ENCODE assay signal across 17 cellular contexts in genomic region chr2:202633470-202633869, GRCh38. TPM values are rescaled to one million over a fixed set of nuclear protein-coding genes. Genes with fewer than 3 reads are reported as not detected.
A peak's percentile ranks its signal among the peaks of the same experiment; 100 is the strongest.
DNase-seq lines count a peak whose midpoint lies in the region; ATAC-seq, FAIRE-seq and TF ChIP-seq lines count a peak whose summit lies in the region.
"Had no signal": no experiment of that assay in that cellular context is flagged by ENCODE, and none has a peak within 500 bp of the region (broad histone marks: within the 10 kb centered on the region; RNA-seq: fewer than 3 reads in every experiment).

No MANE protein-coding gene starts in this region.

- H3K4me3 ChIP-seq in DOHH2 (ENCODE audit: low read length) (no peak overlapping the region), K562 (no peak overlapping the region), neural cell (ENCODE audit: low read length) (no peak overlapping the region)

- H3K4me1 ChIP-seq in DOHH2 (ENCODE audit: control insufficient read depth, low read length): peaks cover 30% of the 10 kb centered on the region
- peaks cover 8 to 10% of the 10 kb centered on the region in 2 experiments; a peak in 4 of 5 replicates for H3K4me1 ChIP-seq in K562 (replicated peaks in 1 of 2; ENCODE audit: control insufficient read depth in 2 of 2, insufficient read depth in 2 of 2, low read length in 2 of 2)

- H3K9ac ChIP-seq in K562 (ENCODE audit: insufficient read depth in 1 of 2, low read depth in 2 of 2, low read length in 2 of 2) (no peak overlapping the region), neural cell (ENCODE audit: low read length) (no peak overlapping the region)

- no peak for TF ChIP-seq RAD21 in K562 (CRISPR knock-in tag; conservative IDR thresholded peaks at IDR 0.05 in 1 of 2, IDR thresholded peaks at IDR 0.05 in 1 of 2)
- TF ChIP-seq RAD21 in neural cell (conservative IDR thresholded peaks at IDR 0.05): no peak

- DNase-seq in activated CD4-positive, alpha-beta T cell treated with anti-CD3 and anti-CD28 coated beads, Interleukin-2, amount 10 ng/mL, durations not matched to agents 24 days and 14 days: no peak
- no peak for DNase-seq in activated CD4-positive, alpha-beta T cell treated with anti-CD3 and anti-CD28 coated beads, Interleukin-2, amount 10 ng/mL, durations not matched to agents 7 days and 5 days
- DNase-seq in K562 (ENCODE audit: extremely low read depth in 1 of 4, low spot score in 3 of 4) (peak in 1 of 4 experiments; percentile 6), Kasumi-1 (lab: John Stamatoyannopoulos, UW) (no peak), midbrain (lab: John Stamatoyannopoulos, UW) (no peak)
- DNase-seq: activated CD8-positive, alpha-beta memory T cell treated with anti-CD3 and anti-CD28 coated beads, Interleukin-2, amount 50 U/mL, for 48 hours; aorta; esophagus squamous epithelium; heart right ventricle; KBM-7; kidney; NCI-H1436 treated with DMSO at 0.1 percent for 48 hours had no signal

- H4K20me1 ChIP-seq in DOHH2 (ENCODE audit: control insufficient read depth, insufficient read depth, low read depth, low read length) (no peaks in the 10 kb centered on the region), K562 (replicated peaks; ENCODE audit: control insufficient read depth, insufficient read depth, low read length) (no peaks in the 10 kb centered on the region), neural cell (ENCODE audit: insufficient read depth) (no peaks in the 10 kb centered on the region)

- POLR2A ChIA-PET in activated CD4-positive, alpha-beta T cell treated with anti-CD3 and anti-CD28 coated beads, Interleukin-2, amount 10 ng/mL, durations not matched to agents 7 days and 5 days (lab: Charles Lee): no interaction called here
- POLR2A ChIA-PET in K562 (lab: Yijun Ruan, JAX): interaction anchor here (0.7 kb wide), 1 partner anchor 1054 kb away, joined by 3 read pairs; no protein-coding TSS in a partner anchor

- CTCF ChIA-PET in activated CD4-positive, alpha-beta T cell treated with anti-CD3 and anti-CD28 coated beads, Interleukin-2, amount 10 ng/mL, durations not matched to agents 7 days and 5 days (lab: Charles Lee): interaction anchor here (0.6 to 1.8 kb wide), 2 partner anchors 23 to 43 kb away, joined by 3 to 5 read pairs; no protein-coding TSS in a partner anchor
- CTCF ChIA-PET in K562 (lab: Yijun Ruan, JAX; ENCODE audit: low intra/inter-chr PET ratio): no interaction called here

- H3K4me3 Mint-ChIP-seq in activated CD4-positive, alpha-beta T cell treated with anti-CD3 and anti-CD28 coated beads, Interleukin-2, amount 10 ng/mL, durations not matched to agents 24 days and 14 days: peak overlapping the region; percentile 98
- H3K4me3 Mint-ChIP-seq in activated CD4-positive, alpha-beta T cell treated with anti-CD3 and anti-CD28 coated beads, Interleukin-2, amount 10 ng/mL, durations not matched to agents 7 days and 5 days: no peak overlapping the region

- H3K4me2 ChIP-seq in DOHH2 (ENCODE audit: low read length) (peak overlapping the region; percentile 78; the same call in 1 of the 2 replicates), K562 (ENCODE audit: insufficient read depth, low read length) (no peak overlapping the region), neural cell (ENCODE audit: low read length) (no peak overlapping the region)

- peaks cover 27% of the 10 kb centered on the region for H3K4me1 Mint-ChIP-seq in activated CD4-positive, alpha-beta T cell treated with anti-CD3 and anti-CD28 coated beads, Interleukin-2, amount 10 ng/mL, durations not matched to agents 24 days and 14 days
- peaks cover 38% of the 10 kb centered on the region for H3K4me1 Mint-ChIP-seq in activated CD4-positive, alpha-beta T cell treated with anti-CD3 and anti-CD28 coated beads, Interleukin-2, amount 10 ng/mL, durations not matched to agents 7 days and 5 days

- intact Hi-C loops in activated CD4-positive, alpha-beta T cell treated with anti-CD3 and anti-CD28 coated beads, Interleukin-2, amount 10 ng/mL, durations not matched to agents 24 days and 14 days (cut with micrococcal nuclease): loop anchor here (10.0 kb wide), 7 partner anchors 259 to 1819 kb away; partner anchors contain the start of genes BMPR2, BZW1, CASP8 and ICOS
- intact Hi-C loops in K562 (cut with micrococcal nuclease): loop anchor here (5.0 to 10.0 kb wide), 2 partner anchors 46 to 121 kb away; no protein-coding TSS in a partner anchor

- no peak for TF ChIP-seq EP300 in K562 (IDR thresholded peaks at IDR 0.05; ENCODE audit: low read length)
- TF ChIP-seq EP300 in neural cell (conservative IDR thresholded peaks at IDR 0.05; ENCODE audit: poor library complexity, severe bottlenecking): no peak

- H3K9me3 Mint-ChIP-seq in activated CD4-positive, alpha-beta T cell treated with anti-CD3 and anti-CD28 coated beads, Interleukin-2, amount 10 ng/mL, durations not matched to agents 24 days and 14 days: no peaks in the 10 kb centered on the region
- H3K9me3 Mint-ChIP-seq in activated CD4-positive, alpha-beta T cell treated with anti-CD3 and anti-CD28 coated beads, Interleukin-2, amount 10 ng/mL, durations not matched to agents 7 days and 5 days: no peaks in the 10 kb centered on the region
- H3K9me3 Mint-ChIP-seq: dendritic cell treated with granulocyte-macrophage colony-stimulating factor and Interleukin-4, amounts not matched to agents 40 ng/mL and 50 ng/mL, for 4 days had no signal

- TF ChIP-seq CTCF in DOHH2 (IDR thresholded peaks at IDR 0.05; ENCODE audit: low read depth, low read length, poor library complexity, severe bottlenecking): no peak
- TF ChIP-seq CTCF in K562 (IDR thresholded peaks at IDR 0.05 in 2 of 3, conservative IDR thresholded peaks at IDR 0.05 in 1 of 3; ENCODE audit: insufficient read depth in 2 of 3, low read depth in 1 of 3, low read length in 3 of 3): no peak
- TF ChIP-seq CTCF in neural cell (IDR thresholded peaks at IDR 0.05; ENCODE audit: poor library complexity, severe bottlenecking): no peak

- ATAC-seq in K562 (no peak), GM19395 (IDR thresholded peaks at IDR 0.05; ENCODE audit: unreplicated experiment) (no peak)
- ATAC-seq: A549 had no signal

- no peaks in the 10 kb centered on the region for H3K27me3 ChIP-seq in DOHH2 (ENCODE audit: control insufficient read depth, low read length)
- no peaks in the 10 kb centered on the region for H3K27me3 ChIP-seq in K562 (ENCODE audit: control insufficient read depth in 2 of 2, insufficient read depth in 2 of 2, low read length in 2 of 2)
- H3K27me3 ChIP-seq in neural cell (ENCODE audit: insufficient read depth, low read depth, low read length): no peaks in the 10 kb centered on the region
- H3K27me3 ChIP-seq: esophagus squamous epithelium, heart right ventricle had no signal

- H2AFZ ChIP-seq in K562 (ENCODE audit: low read depth, low read length) (peak overlapping the region; percentile 83; the same call in 1 of the 2 replicates), neural cell (ENCODE audit: low read depth, low read length) (no peak overlapping the region)

- peaks cover 4% of the 10 kb centered on the region for H3K36me3 Mint-ChIP-seq in activated CD4-positive, alpha-beta T cell treated with anti-CD3 and anti-CD28 coated beads, Interleukin-2, amount 10 ng/mL, durations not matched to agents 24 days and 14 days (ENCODE audit: low read depth)
- peaks cover 12% of the 10 kb centered on the region for H3K36me3 Mint-ChIP-seq in activated CD4-positive, alpha-beta T cell treated with anti-CD3 and anti-CD28 coated beads, Interleukin-2, amount 10 ng/mL, durations not matched to agents 7 days and 5 days (ENCODE audit: low read depth)

- FAIRE-seq in K562 (lab: Jason Lieb, UNC): no peak
- FAIRE-seq: A549, kidney had no signal

- no peaks in the 10 kb centered on the region; the same call in none of the 2 replicates for H3K36me3 ChIP-seq in DOHH2 (ENCODE audit: control insufficient read depth, low read length)
- H3K36me3 ChIP-seq in K562 (ENCODE audit: control insufficient read depth, insufficient read depth, low read length): no peaks in the 10 kb centered on the region
- no peaks in the 10 kb centered on the region for H3K36me3 ChIP-seq in neural cell (ENCODE audit: insufficient read depth, low read length)
- H3K36me3 ChIP-seq: esophagus squamous epithelium, heart right ventricle had no signal

- H3K9me3 ChIP-seq in DOHH2 (ENCODE audit: control insufficient read depth, insufficient read depth, low read length) (no peaks in the 10 kb centered on the region), K562 (replicated peaks; ENCODE audit: control insufficient read depth, insufficient read depth, low read depth, low read length) (no peaks in the 10 kb centered on the region), neural cell (ENCODE audit: low read length) (no peaks in the 10 kb centered on the region)
- H3K9me3 ChIP-seq: A549, esophagus squamous epithelium, heart right ventricle had no signal

- in situ Hi-C loops in K562 (cut with MboI): no loop called here

- no peaks in the 10 kb centered on the region for H3K9me1 ChIP-seq in K562 (ENCODE audit: control insufficient read depth, insufficient read depth, low read length)

- BruUV-seq in K562 (replicated peaks; lab: Mats Ljungman, UMichigan): no TSS peak

- no peaks in the 10 kb centered on the region for H3K9me2 ChIP-seq in DOHH2 (replicated peaks; ENCODE audit: control insufficient read depth, low read length)
- H3K9me2 ChIP-seq in neural cell (ENCODE audit: insufficient read depth, low read length): no peaks in the 10 kb centered on the region

- H3K27ac ChIP-seq in DOHH2 (ENCODE audit: low read depth, low read length) (no peak overlapping the region), K562 (ENCODE audit: extremely low read depth, low read depth, low read length) (no peak overlapping the region), neural cell (ENCODE audit: low read length) (peak overlapping the region; percentile 100)

- no peak for TF ChIP-seq POLR2A in K562 (conservative IDR thresholded peaks at IDR 0.05)

- H3K27ac Mint-ChIP-seq in activated CD4-positive, alpha-beta T cell treated with anti-CD3 and anti-CD28 coated beads, Interleukin-2, amount 10 ng/mL, durations not matched to agents 24 days and 14 days: no peak overlapping the region
- no peak overlapping the region for H3K27ac Mint-ChIP-seq in activated CD4-positive, alpha-beta T cell treated with anti-CD3 and anti-CD28 coated beads, Interleukin-2, amount 10 ng/mL, durations not matched to agents 7 days and 5 days

- H3K79me2 ChIP-seq in DOHH2 (ENCODE audit: control insufficient read depth, low read length) (peaks cover 32% of the 10 kb centered on the region), K562 (ENCODE audit: control insufficient read depth, insufficient read depth, low read length) (peaks cover 24% of the 10 kb centered on the region), neural cell (replicated peaks; ENCODE audit: insufficient read depth, low read length) (peaks cover 26% of the 10 kb centered on the region)

- H3F3A ChIP-seq in DOHH2 (ENCODE audit: control insufficient read depth, insufficient read depth) (no peaks in the 10 kb centered on the region), neural cell (ENCODE audit: insufficient read depth, low read length, poor library complexity, severe bottlenecking) (no peaks in the 10 kb centered on the region)

- H3K27me3 Mint-ChIP-seq in activated CD4-positive, alpha-beta T cell treated with anti-CD3 and anti-CD28 coated beads, Interleukin-2, amount 10 ng/mL, durations not matched to agents 24 days and 14 days: no peaks in the 10 kb centered on the region
- no peaks in the 10 kb centered on the region for H3K27me3 Mint-ChIP-seq in activated CD4-positive, alpha-beta T cell treated with anti-CD3 and anti-CD28 coated beads, Interleukin-2, amount 10 ng/mL, durations not matched to agents 7 days and 5 days
- H3K27me3 Mint-ChIP-seq: dendritic cell treated with granulocyte-macrophage colony-stimulating factor and Interleukin-4, amounts not matched to agents 40 ng/mL and 50 ng/mL, for 4 days had no signal

- WGBS in K562 (ENCODE audit: insufficient coverage, low coverage, missing lambda C conversion rate): 83% methylated on average over 4 of the region's 19 CpGs

RNA-seq across cellular contexts. Expression of gene FAM117B, which starts 1.3 kb away (rescaled TPM):
- 14.5 TPM in 2 replicates for total RNA-seq in activated CD4-positive, alpha-beta T cell treated with anti-CD3 and anti-CD28 coated beads, Interleukin-2, amount 10 ng/mL, durations not matched to agents 24 days and 14 days
- 10 to 100 TPM; 23.0 to 24.9 TPM for total RNA-seq in activated CD4-positive, alpha-beta T cell treated with anti-CD3 and anti-CD28 coated beads, Interleukin-2, amount 10 ng/mL, durations not matched to agents 7 days and 5 days
- 2.8 and 5.8 TPM in 2 replicates for total RNA-seq in K562 (2011; cell fraction: chromatin; rRNA removed; ENCODE audit: low replicate concordance)
- 0.83 and 1.3 TPM in 2 replicates for total RNA-seq in K562 (2011; cell fraction: nucleolus; rRNA removed)
- 2.8 and 5.6 TPM in 2 replicates for total RNA-seq in K562 (2011; cell fraction: nucleoplasm; rRNA removed)
- total RNA-seq in K562 (2014; rRNA removed) (1.6 and 2.2 TPM in 2 replicates), K562 (2014; rRNA removed; fragmentation: Illumina TruSeq; extraction: Trizol) (3.4 and 3.6 TPM in 2 replicates), K562 (2015; rRNA removed; fragmentation: Illumina TruSeq; extraction: Trizol) (2.6 and 2.9 TPM in 2 replicates), K562 (2021) (5.2 and 5.5 TPM in 2 replicates)
- polyA plus RNA-seq in K562 (2011; rRNA removed) (2.1 TPM in 2 replicates), K562 (2014; fragmentation: Illumina TruSeq; extraction: Trizol) (3.4 and 3.6 TPM in 2 replicates), K562 (2014; fragmentation: Nextera tagmentation; extraction: Ambion mirVana) (1 to 10 TPM; 2.6 to 3.7 TPM), K562 (2014; rRNA removed) (1.7 and 2.3 TPM in 2 replicates), neural cell (29.4 and 32.9 TPM in 2 replicates)
- polyA plus RNA-seq in K562 (2011; cell fraction: cytosol; rRNA removed): 0.82 and 1.1 TPM in 2 replicates
- polyA plus RNA-seq in K562 (2011; cell fraction: nucleus; rRNA removed): 1.00 and 1.0 TPM in 2 replicates
- polyA plus RNA-seq in K562 (2012): 1.8 and 2.7 TPM in 2 replicates
- polyA minus RNA-seq in K562 (2011; rRNA and poly(A)+ RNA removed): 2.9 and 4.0 TPM in 2 replicates
- polyA minus RNA-seq in K562 (2011; cell fraction: cytosol; rRNA and poly(A)+ RNA removed): 2.7 and 3.0 TPM in 2 replicates
- 1.3 and 1.7 TPM in 2 replicates for polyA minus RNA-seq in K562 (2011; cell fraction: nucleus; rRNA and poly(A)+ RNA removed)
- 51.6 and 69.9 TPM in 2 replicates for polyA minus RNA-seq in neural cell
